ENCODE assay signal across 9 cellular contexts in the genomic region with DNA sequence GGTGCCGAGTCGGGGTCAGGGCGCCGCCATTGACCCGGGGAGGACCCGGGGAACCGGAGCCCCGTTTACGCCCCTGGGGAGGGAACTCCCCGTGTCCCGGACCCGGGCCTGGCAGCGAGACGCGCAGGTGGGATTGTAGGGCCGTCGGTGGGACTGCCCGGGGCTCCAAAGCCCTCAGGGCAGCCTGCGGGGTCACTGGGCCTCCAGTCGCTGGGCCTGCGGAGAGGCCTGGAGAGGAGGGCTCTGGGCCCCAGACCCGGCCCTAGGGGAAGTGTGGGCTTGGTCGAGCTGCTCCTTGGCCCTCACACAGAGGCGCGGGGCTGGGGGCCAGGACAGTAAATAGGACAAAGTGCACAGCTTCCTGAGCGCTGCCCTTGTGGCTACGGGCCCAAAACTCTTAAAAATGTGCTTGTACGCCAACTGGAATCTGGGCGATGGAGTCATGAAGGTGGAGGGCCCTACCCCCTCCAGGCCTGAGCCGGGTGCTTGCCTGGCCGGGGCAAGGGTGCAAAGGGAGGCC. TPM values are rescaled to one million over a fixed set of nuclear protein-coding genes. Genes with fewer than 3 reads are reported as not detected.
DNase-seq lines count a peak whose midpoint lies in the region; ATAC-seq, FAIRE-seq and TF ChIP-seq lines count a peak whose summit lies in the region.
"Had no signal": no experiment of that assay in that cellular context is flagged by ENCODE, and none has a peak within 500 bp of the region (broad histone marks: within the 10 kb centered on the region; RNA-seq: fewer than 3 reads in every experiment).

No MANE protein-coding gene starts in this region.

- H3K9ac ChIP-seq in kidney (ENCODE audit: low read length in 2 of 2), result peak overlapping the region in 1 of 2 donors; percentile 32

- H3K9me3 ChIP-seq in kidney (ENCODE audit: control insufficient read depth in 1 of 2, low read length in 2 of 2) (no peaks in the 10 kb centered on the region), thymus (ENCODE audit: control insufficient read depth) (no peaks in the 10 kb centered on the region)

- H3K4me3 ChIP-seq in astrocyte of the cerebellum (ENCODE audit: low read depth, low read length), result peak overlapping the region; percentile 52
- H3K4me3 ChIP-seq in kidney (ENCODE audit: low read length in 2 of 2), result peak overlapping the region; percentile 55 to 63
- H3K4me3 ChIP-seq in thymus (ENCODE audit: low read length), result peak overlapping the region; percentile 77

- no peak for FAIRE-seq in kidney (lab: Jason Lieb, UNC)
- FAIRE-seq: colon, HTR-8/SVneo had no signal

- WGBS in thymus, result 41% methylated on average over 31 of the region's 31 CpGs

- H3K27me3 ChIP-seq in thymus (ENCODE audit: control insufficient read depth, insufficient read depth), result peaks cover 2% of the 10 kb centered on the region

- peak overlapping the region; percentile 69 to 82 for H3K27ac ChIP-seq in kidney (ENCODE audit: low read depth in 2 of 2, low read length in 2 of 2)
- no peak overlapping the region for H3K27ac ChIP-seq in thymus (ENCODE audit: low read depth)

- H3K36me3 ChIP-seq in kidney (ENCODE audit: control insufficient read depth in 1 of 2, insufficient read depth in 2 of 2, low read length in 2 of 2) (no peaks in the 10 kb centered on the region), thymus (ENCODE audit: control insufficient read depth, insufficient read depth) (no peaks in the 10 kb centered on the region)

- peaks cover 0 to 9% of the 10 kb centered on the region in 2 donors for H3K4me1 ChIP-seq in kidney (ENCODE audit: control insufficient read depth in 1 of 2, insufficient read depth in 1 of 2, low read depth in 1 of 2, low read length in 2 of 2)
- peaks cover 4% of the 10 kb centered on the region for H3K4me1 ChIP-seq in thymus (ENCODE audit: control insufficient read depth, insufficient read depth, low read length)

- ATAC-seq in HG02623 (IDR thresholded peaks at IDR 0.05; ENCODE audit: unreplicated experiment), result peak; percentile 10

- no peak for DNase-seq in astrocyte of the cerebellum (ENCODE audit: low read depth)
- DNase-seq in kidney, result peak; percentile 82
- DNase-seq in hepatic stellate cell (ENCODE audit: low spot score), result no peak
- DNase-seq in NCI-H1694 treated with DMSO at 0.1 percent for 48 hours (lab: John Stamatoyannopoulos, UW), result no peak
- no peak for DNase-seq in NCI-H2081 (lab: John Stamatoyannopoulos, UW)

- in situ Hi-C loops in astrocyte of the cerebellum (cut with HindIII; ENCODE audit: low sequenced_read_pairs), result no loop called here

- intact Hi-C loops in kidney (cut with DNase I), result no loop called here

- TF ChIP-seq CTCF in astrocyte of the cerebellum (IDR thresholded peaks at IDR 0.05; ENCODE audit: low read depth, low read length, missing control alignments), result no peak
- TF ChIP-seq CTCF in kidney (IDR thresholded peaks at IDR 0.05; ENCODE audit: borderline replicate concordance, extremely low read depth, insufficient read depth), result no peak

RNA-seq across cellular contexts. Expression of a gene that starts 0.7 kb away (rescaled TPM):
- total RNA-seq in kidney, result 32.4 TPM
- 132 TPM for polyA plus RNA-seq in kidney (ENCODE audit: insufficient read depth, low read depth, low replicate concordance)
- polyA plus RNA-seq in thymus, result 13.2 TPM
